In genomic region chr15:33022629-33023028, GRCh38 we compare ENCODE assay signal across 9 cellular contexts.
DNase-seq lines count a peak whose midpoint lies in the region; ATAC-seq and TF ChIP-seq lines count a peak whose summit lies in the region.
"Had no signal": no experiment of that assay in that cellular context is flagged by ENCODE, and none has a peak within 500 bp of the region (broad histone marks: within the 10 kb centered on the region; RNA-seq: fewer than 3 reads in every experiment).

No MANE protein-coding gene starts in this region.

- H3K36me3 Mint-ChIP-seq in WTC11: peaks cover 5% of the 10 kb centered on the region; the same call in 1 of the 2 replicates
- H3K36me3 Mint-ChIP-seq in activated CD8-positive, alpha-beta memory T cell treated with anti-CD3 and anti-CD28 coated beads, Interleukin-2, amount 10 ng/mL, durations not matched to agents 7 days and 5 days: no peaks in the 10 kb centered on the region

- DNase-seq in NCI-H1092 treated with DMSO at 0.1 percent for 48 hours (lab: John Stamatoyannopoulos, UW) (peak; percentile 6), NCI-H1092 (lab: John Stamatoyannopoulos, UW) (no peak), WTC11 (ENCODE audit: low spot score) (peak; percentile 54), right cardiac atrium (peak; percentile 67 to 91 (median 87)), tibial artery (peak; percentile 54 to 56), epidermal melanocyte (ENCODE audit: insufficient read length, low spot score) (no peak), ovary (no peak)
- no peak for DNase-seq in activated CD8-positive, alpha-beta memory T cell treated with anti-CD3 and anti-CD28 coated beads, Interleukin-2, amount 10 ng/mL, durations not matched to agents 7 days and 5 days
- DNase-seq: stimulated activated naive CD4-positive, alpha-beta T cell had no signal

- H3K4me3 Mint-ChIP-seq in WTC11: no peak overlapping the region
- H3K4me3 Mint-ChIP-seq in activated CD8-positive, alpha-beta memory T cell treated with anti-CD3 and anti-CD28 coated beads, Interleukin-2, amount 10 ng/mL, durations not matched to agents 7 days and 5 days: no peak overlapping the region

- H3K36me3 ChIP-seq in tibial artery: no peaks in the 10 kb centered on the region
- H3K36me3 ChIP-seq in ovary: no peaks in the 10 kb centered on the region

- ATAC-seq in WTC11: peak; percentile 95
- peak; percentile 90 to 96 for ATAC-seq in right cardiac atrium
- ATAC-seq in activated CD8-positive, alpha-beta memory T cell treated with anti-CD3 and anti-CD28 coated beads, Interleukin-2, amount 10 ng/mL, durations not matched to agents 7 days and 5 days: no peak

- H3K9me3 ChIP-seq in right cardiac atrium (ENCODE audit: control insufficient read depth, low read length) (no peaks in the 10 kb centered on the region), tibial artery (no peaks in the 10 kb centered on the region), ovary (no peaks in the 10 kb centered on the region)

- H3K27ac Mint-ChIP-seq in WTC11: peak overlapping the region; percentile 60
- no peak overlapping the region for H3K27ac Mint-ChIP-seq in activated CD8-positive, alpha-beta memory T cell treated with anti-CD3 and anti-CD28 coated beads, Interleukin-2, amount 10 ng/mL, durations not matched to agents 7 days and 5 days

- H3K27ac ChIP-seq in right cardiac atrium (ENCODE audit: low read length) (peak overlapping the region; percentile 66), tibial artery (no peak overlapping the region), ovary (no peak overlapping the region)

- peaks cover 3% of the 10 kb centered on the region for H3K4me1 ChIP-seq in right cardiac atrium (ENCODE audit: control insufficient read depth, insufficient read depth, low read length)
- H3K4me1 ChIP-seq in tibial artery: peaks cover 0 to 4% (median 0%) of the 10 kb centered on the region in 4 donors
- no peaks in the 10 kb centered on the region for H3K4me1 ChIP-seq in ovary (ENCODE audit: insufficient read depth)

- TF ChIP-seq POLR2A in ovary (IDR thresholded peaks at IDR 0.05): no peak

- H3K9me3 Mint-ChIP-seq in WTC11: peaks cover 9% of the 10 kb centered on the region
- peaks cover 3% of the 10 kb centered on the region for H3K9me3 Mint-ChIP-seq in activated CD8-positive, alpha-beta memory T cell treated with anti-CD3 and anti-CD28 coated beads, Interleukin-2, amount 10 ng/mL, durations not matched to agents 7 days and 5 days (ENCODE audit: low read depth)

- POLR2A ChIA-PET in WTC11 (lab: Charles Lee): interaction anchor here (0.8 kb wide), 1 partner anchor 381 kb away, joined by 3 read pairs; the partner anchor contains the start of gene SCG5

- no peak for TF ChIP-seq EP300 in ovary (IDR thresholded peaks at IDR 0.05)

- H3K27me3 ChIP-seq in right cardiac atrium (ENCODE audit: control insufficient read depth, insufficient read depth): no peaks in the 10 kb centered on the region
- H3K27me3 ChIP-seq in tibial artery: no peaks in the 10 kb centered on the region
- no peaks in the 10 kb centered on the region for H3K27me3 ChIP-seq in ovary

- CTCF ChIA-PET in WTC11 (lab: Charles Lee): interaction anchor here (0.5 to 2.8 kb wide), 21 partner anchors 9 to 373 kb away, joined by 3 to 24 read pairs (median 4); partner anchors contain the start of gene FMN1
- CTCF ChIA-PET in activated CD8-positive, alpha-beta memory T cell treated with anti-CD3 and anti-CD28 coated beads, Interleukin-2, amount 10 ng/mL, durations not matched to agents 7 days and 5 days (lab: Charles Lee): no interaction called here

- 33% methylated on average over 2 of the region's 2 CpGs for WGBS in right cardiac atrium
- WGBS in ovary, 3 donors: 61 to 66% (median 62%) methylated on average over 2 of the region's 2 CpGs

- H3K4me3 ChIP-seq in right cardiac atrium (ENCODE audit: low read length) (no peak overlapping the region), tibial artery (no peak overlapping the region), ovary (no peak overlapping the region)

- TF ChIP-seq CTCF in WTC11 (IDR thresholded peaks at IDR 0.05) (no peak), tibial artery (IDR thresholded peaks at IDR 0.05) (no peak), ovary (IDR thresholded peaks at IDR 0.05) (no peak)

- no peaks in the 10 kb centered on the region for H3K27me3 Mint-ChIP-seq in WTC11 (ENCODE audit: low read depth)
- H3K27me3 Mint-ChIP-seq in activated CD8-positive, alpha-beta memory T cell treated with anti-CD3 and anti-CD28 coated beads, Interleukin-2, amount 10 ng/mL, durations not matched to agents 7 days and 5 days: no peaks in the 10 kb centered on the region

- H3K4me1 Mint-ChIP-seq in WTC11: peaks cover 24% of the 10 kb centered on the region
- H3K4me1 Mint-ChIP-seq in activated CD8-positive, alpha-beta memory T cell treated with anti-CD3 and anti-CD28 coated beads, Interleukin-2, amount 10 ng/mL, durations not matched to agents 7 days and 5 days: no peaks in the 10 kb centered on the region

- intact Hi-C loops in right cardiac atrium (cut with DNase I) (loop anchor here in 2 of 4 donors (10.0 kb wide), 2 partner anchors 62 to 112 kb away; no protein-coding TSS in a partner anchor), tibial artery (cut with DNase I; ENCODE audit: low total_unique reads) (no loop called here), ovary (cut with DNase I) (no loop called here)

TF ChIP-seq in WTC11, 78 proteins besides CTCF, POLR2A, EP300 and RAD21:
- TF ChIP-seq RORB (CRISPR knock-in tag; IDR thresholded peaks at IDR 0.05) (no peak), ZNF121 (CRISPR knock-in tag; IDR thresholded peaks at IDR 0.05) (peak; percentile 94), ATF2 (CRISPR knock-in tag; IDR thresholded peaks at IDR 0.05; ENCODE audit: borderline replicate concordance, low read depth) (no peak), KAT7 (CRISPR knock-in tag; IDR thresholded peaks at IDR 0.05; ENCODE audit: borderline replicate concordance) (no peak)
- TF ChIP-seq, protein P1, sequence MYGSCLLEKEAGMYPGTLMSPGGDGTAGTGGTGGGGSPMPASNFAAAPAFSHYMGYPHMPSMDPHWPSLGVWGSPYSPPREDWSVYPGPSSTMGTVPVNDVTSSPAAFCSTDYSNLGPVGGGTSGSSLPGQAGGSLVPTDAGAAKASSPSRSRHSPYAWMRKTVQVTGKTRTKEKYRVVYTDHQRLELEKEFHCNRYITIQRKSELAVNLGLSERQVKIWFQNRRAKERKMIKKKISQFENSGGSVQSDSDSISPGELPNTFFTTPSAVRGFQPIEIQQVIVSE (CRISPR knock-in tag; IDR thresholded peaks at IDR 0.05; ENCODE audit: borderline replicate concordance): no peak

Comparison
In these comparisons a context has a peak if more than half of its experiments do, and no peak if none do; other contexts are left out.
1. DNase-seq: peak in NCI-H1092 treated with DMSO at 0.1 percent for 48 hours (single experiment), WTC11 (single experiment), right cardiac atrium (3 of 3) and tibial artery (2 of 2); none in NCI-H1092 (single experiment), activated CD8-positive, alpha-beta memory T cell treated with anti-CD3 and anti-CD28 coated beads, Interleukin-2, amount 10 ng/mL, durations not matched to agents 7 days and 5 days (single experiment), epidermal melanocyte (single experiment) and ovary (0 of 5).